ENCODE assay signal across 20 cellular contexts in the genomic region with DNA sequence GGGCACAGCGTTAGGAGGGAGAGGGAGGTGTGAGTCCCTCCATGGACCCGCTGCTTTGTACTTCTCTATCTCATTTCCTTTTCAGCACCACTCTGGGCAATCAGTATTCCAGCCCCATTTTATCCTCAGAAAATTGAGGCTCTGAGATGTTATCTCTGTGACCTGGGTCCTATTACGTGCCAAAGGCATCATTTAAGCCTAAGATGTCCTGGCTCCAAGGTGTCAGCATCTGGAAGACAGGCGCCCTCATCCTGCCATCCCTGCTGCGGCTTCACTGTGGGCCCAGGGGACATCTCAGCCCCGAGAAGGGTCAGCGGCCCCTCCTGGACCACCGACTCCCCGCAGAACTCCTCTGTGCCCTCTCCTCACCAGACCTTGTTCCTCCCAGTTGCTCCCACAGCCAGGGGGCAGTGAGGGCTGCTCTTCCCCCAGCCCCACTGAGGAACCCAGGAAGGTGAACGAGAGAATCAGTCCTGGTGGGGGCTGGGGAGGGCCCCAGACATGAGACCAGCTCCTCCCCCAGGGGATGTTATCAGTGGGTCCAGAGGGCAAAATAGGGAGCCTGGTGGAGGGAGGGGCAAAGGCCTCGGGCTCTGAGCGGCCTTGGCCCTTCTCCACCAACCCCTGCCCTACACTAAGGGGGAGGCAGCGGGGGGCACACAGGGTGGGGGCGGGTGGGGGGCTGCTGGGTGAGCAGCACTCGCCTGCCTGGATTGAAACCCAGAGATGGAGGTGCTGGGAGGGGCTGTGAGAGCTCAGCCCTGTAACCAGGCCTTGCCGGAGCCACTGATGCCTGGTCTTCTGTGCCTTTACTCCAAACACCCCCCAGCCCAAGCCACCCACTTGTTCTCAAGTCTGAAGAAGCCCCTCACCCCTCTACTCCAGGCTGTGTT. TPM values are rescaled to one million over a fixed set of nuclear protein-coding genes. Genes with fewer than 3 reads are reported as not detected.
"Had no signal": no experiment of that assay in that cellular context is flagged by ENCODE, and none has a peak within 500 bp of the region (broad histone marks: within the 10 kb centered on the region; RNA-seq: fewer than 3 reads in every experiment).

No MANE protein-coding gene starts in this region.

- H3K4me3 Mint-ChIP-seq: activated CD4-positive, alpha-beta memory T cell treated with anti-CD3 and anti-CD28 coated beads, Interleukin-2, amount 10 ng/mL, durations not matched to agents 7 days and 5 days; activated CD4-positive, alpha-beta T cell treated with anti-CD3 and anti-CD28 coated beads for 36 hours; activated T-helper 17 cell treated with anti-CD3 and anti-CD28 coated beads, Interleukin-2, amount 50 U/mL, for 72 hours; dendritic cell treated with granulocyte-macrophage colony-stimulating factor and Interleukin-4, amounts not matched to agents 40 ng/mL and 50 ng/mL, for 4 days; naive thymus-derived CD4-positive, alpha-beta T cell had no signal

- DNase-seq: activated CD4-positive, alpha-beta memory T cell treated with anti-CD3 and anti-CD28 coated beads, Interleukin-2, amount 10 ng/mL, durations not matched to agents 7 days and 5 days; activated CD4-positive, alpha-beta T cell treated with anti-CD3 and anti-CD28 coated beads for 36 hours; activated naive CD4-positive, alpha-beta T cell treated with anti-CD3 and anti-CD28 coated beads, Interleukin-2, amount 50 U/mL, for 16 hours; central memory CD4-positive, alpha-beta T cell; naive thymus-derived CD4-positive, alpha-beta T cell; psoas muscle; stimulated activated CD4-positive, alpha-beta T cell treated with anti-CD3 and anti-CD28 coated beads, Interleukin-4, amount 100 ng/mL, for 1 hour; stimulated activated CD8-positive, alpha-beta memory T cell treated with anti-CD3 and anti-CD28 coated beads, Interleukin-4, amount 100 ng/mL, for 48 hours; stimulated activated naive CD8-positive, alpha-beta T cell treated with anti-CD3 and anti-CD28 coated beads, Interleukin-15, Interleukin-2, amounts not matched to agents 100 U/mL and 50 U/mL, for 24 hours; T1000; testis had no signal

- H3K27me3 Mint-ChIP-seq: activated CD4-positive, alpha-beta memory T cell treated with anti-CD3 and anti-CD28 coated beads, Interleukin-2, amount 10 ng/mL, durations not matched to agents 7 days and 5 days; activated CD4-positive, alpha-beta T cell treated with anti-CD3 and anti-CD28 coated beads for 36 hours; activated T-helper 17 cell treated with anti-CD3 and anti-CD28 coated beads, Interleukin-2, amount 50 U/mL, for 72 hours; dendritic cell treated with granulocyte-macrophage colony-stimulating factor and Interleukin-4, amounts not matched to agents 40 ng/mL and 50 ng/mL, for 4 days; naive thymus-derived CD4-positive, alpha-beta T cell had no signal

- H3K4me3 ChIP-seq: esophagus muscularis mucosa, lung, psoas muscle, testis had no signal

- H3K36me3 ChIP-seq: esophagus muscularis mucosa had no signal

- H3K27me3 ChIP-seq: esophagus muscularis mucosa, testis had no signal

- H3K27ac Mint-ChIP-seq: activated CD4-positive, alpha-beta memory T cell treated with anti-CD3 and anti-CD28 coated beads, Interleukin-2, amount 10 ng/mL, durations not matched to agents 7 days and 5 days; activated CD4-positive, alpha-beta T cell treated with anti-CD3 and anti-CD28 coated beads for 36 hours; activated T-helper 17 cell treated with anti-CD3 and anti-CD28 coated beads, Interleukin-2, amount 50 U/mL, for 72 hours; dendritic cell treated with granulocyte-macrophage colony-stimulating factor and Interleukin-4, amounts not matched to agents 40 ng/mL and 50 ng/mL, for 4 days; naive thymus-derived CD4-positive, alpha-beta T cell had no signal

- H3K27ac ChIP-seq: esophagus muscularis mucosa, psoas muscle, testis, VCaP had no signal

- H3K36me3 Mint-ChIP-seq: naive thymus-derived CD4-positive, alpha-beta T cell had no signal

- H3K9me3 Mint-ChIP-seq: activated CD4-positive, alpha-beta memory T cell treated with anti-CD3 and anti-CD28 coated beads, Interleukin-2, amount 10 ng/mL, durations not matched to agents 7 days and 5 days; activated T-helper 17 cell treated with anti-CD3 and anti-CD28 coated beads, Interleukin-2, amount 50 U/mL, for 72 hours; dendritic cell treated with granulocyte-macrophage colony-stimulating factor and Interleukin-4, amounts not matched to agents 40 ng/mL and 50 ng/mL, for 4 days; naive thymus-derived CD4-positive, alpha-beta T cell had no signal

- H3K4me1 ChIP-seq: esophagus muscularis mucosa, psoas muscle, testis had no signal

- ATAC-seq: activated CD4-positive, alpha-beta T cell treated with anti-CD3 and anti-CD28 coated beads for 36 hours; activated T-helper 17 cell treated with anti-CD3 and anti-CD28 coated beads, Interleukin-2, amount 50 U/mL, for 72 hours; naive thymus-derived CD4-positive, alpha-beta T cell; psoas muscle; stimulated activated naive CD8-positive, alpha-beta T cell treated with anti-CD3 and anti-CD28 coated beads, Interleukin-15, Interleukin-2, amounts not matched to agents 100 U/mL and 50 U/mL, for 24 hours had no signal

- H3K9me3 ChIP-seq: esophagus muscularis mucosa, psoas muscle, testis had no signal

- H3K4me1 Mint-ChIP-seq: activated CD4-positive, alpha-beta memory T cell treated with anti-CD3 and anti-CD28 coated beads, Interleukin-2, amount 10 ng/mL, durations not matched to agents 7 days and 5 days; activated CD4-positive, alpha-beta T cell treated with anti-CD3 and anti-CD28 coated beads for 36 hours; activated T-helper 17 cell treated with anti-CD3 and anti-CD28 coated beads, Interleukin-2, amount 50 U/mL, for 72 hours; naive thymus-derived CD4-positive, alpha-beta T cell had no signal

RNA-seq across cellular contexts. Expression of a gene that starts 0.8 kb away (rescaled TPM):
- total RNA-seq: activated CD4-positive, alpha-beta memory T cell treated with anti-CD3 and anti-CD28 coated beads, Interleukin-2, amount 10 ng/mL, durations not matched to agents 7 days and 5 days; activated CD4-positive, alpha-beta T cell treated with anti-CD3 and anti-CD28 coated beads for 36 hours; activated T-helper 17 cell treated with anti-CD3 and anti-CD28 coated beads, Interleukin-2, amount 50 U/mL, for 72 hours; esophagus muscularis mucosa; fibroblast of villous mesenchyme; mononuclear cell; naive thymus-derived CD4-positive, alpha-beta T cell; urinary bladder had no signal
- polyA plus RNA-seq: naive thymus-derived CD4-positive, alpha-beta T cell had no signal

RNA-seq across cellular contexts. Expression of a gene that starts 5.8 kb away (rescaled TPM):
- total RNA-seq: activated CD4-positive, alpha-beta memory T cell treated with anti-CD3 and anti-CD28 coated beads, Interleukin-2, amount 10 ng/mL, durations not matched to agents 7 days and 5 days; activated CD4-positive, alpha-beta T cell treated with anti-CD3 and anti-CD28 coated beads for 36 hours; activated T-helper 17 cell treated with anti-CD3 and anti-CD28 coated beads, Interleukin-2, amount 50 U/mL, for 72 hours; fibroblast of villous mesenchyme; lung; mononuclear cell; naive thymus-derived CD4-positive, alpha-beta T cell; testis; urinary bladder had no signal
- polyA plus RNA-seq: naive thymus-derived CD4-positive, alpha-beta T cell had no signal

RNA-seq across cellular contexts. Expression of a gene that starts 8.5 kb away (rescaled TPM):
- total RNA-seq: activated CD4-positive, alpha-beta memory T cell treated with anti-CD3 and anti-CD28 coated beads, Interleukin-2, amount 10 ng/mL, durations not matched to agents 7 days and 5 days; activated CD4-positive, alpha-beta T cell treated with anti-CD3 and anti-CD28 coated beads for 36 hours; fibroblast of villous mesenchyme had no signal
- polyA plus RNA-seq: naive thymus-derived CD4-positive, alpha-beta T cell had no signal

RNA-seq across cellular contexts. Expression of a gene that starts 37.2 kb away (rescaled TPM):
- total RNA-seq: activated CD4-positive, alpha-beta memory T cell treated with anti-CD3 and anti-CD28 coated beads, Interleukin-2, amount 10 ng/mL, durations not matched to agents 7 days and 5 days; activated CD4-positive, alpha-beta T cell treated with anti-CD3 and anti-CD28 coated beads for 36 hours; activated T-helper 17 cell treated with anti-CD3 and anti-CD28 coated beads, Interleukin-2, amount 50 U/mL, for 72 hours; esophagus muscularis mucosa; fibroblast of villous mesenchyme; mononuclear cell; naive thymus-derived CD4-positive, alpha-beta T cell; omental fat pad; psoas muscle; urinary bladder had no signal
- polyA plus RNA-seq: naive thymus-derived CD4-positive, alpha-beta T cell had no signal
